Comparison of ENCODE assay signal across 1 cellular context in genomic region chr22:29603358-29604191, GRCh38.
A peak's percentile ranks its signal among the peaks of the same experiment; 100 is the strongest.
TF ChIP-seq lines count a peak whose summit lies in the region.

Gene NF2 (plus strand): TSS chr22:29603633. CDS start chr22:29603999, 366 bp downstream.

TF ChIP-seq in K562, 482 proteins besides CTCF, POLR2A, EP300 and RAD21 (continued from another document and continues in another):
- TF ChIP-seq MGA (IDR thresholded peaks at IDR 0.05) = no peak; the same call in 1 of the 2 replicates
- TF ChIP-seq, protein P1, sequence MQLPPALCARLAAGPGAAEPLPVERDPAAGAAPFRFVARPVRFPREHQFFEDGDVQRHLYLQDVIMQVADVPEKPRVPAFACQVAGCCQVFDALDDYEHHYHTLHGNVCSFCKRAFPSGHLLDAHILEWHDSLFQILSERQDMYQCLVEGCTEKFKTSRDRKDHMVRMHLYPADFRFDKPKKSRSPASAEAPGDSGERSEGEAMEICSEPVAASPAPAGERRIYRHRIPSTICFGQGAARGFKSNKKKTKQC (CRISPR knock-in tag; IDR thresholded peaks at IDR 0.05) = 0 out of 2 replicates have a peak, but pooled peaks have one; percentile 33
- TF ChIP-seq ZNF133 (CRISPR knock-in tag; IDR thresholded peaks at IDR 0.05) = no peak
- TF ChIP-seq BCL6 (CRISPR knock-in tag; IDR thresholded peaks at IDR 0.05) = no peak
- TF ChIP-seq THRAP3 (IDR thresholded peaks at IDR 0.05; ENCODE audit: borderline replicate concordance) = no peak
- TF ChIP-seq USF2 (CRISPR knock-in tag; IDR thresholded peaks at IDR 0.05) = peak; percentile 32; the same call in 1 of the 2 replicates
- no peak for TF ChIP-seq SETDB1 (IDR thresholded peaks at IDR 0.05; ENCODE audit: low read length)
- TF ChIP-seq RNF2 (IDR thresholded peaks at IDR 0.05) = no peak
- TF ChIP-seq RERE (CRISPR knock-in tag; IDR thresholded peaks at IDR 0.05; ENCODE audit: borderline replicate concordance) = 0 out of 2 replicates have a peak, but pooled peaks have one; percentile 75
- TF ChIP-seq ID3 (CRISPR knock-in tag; IDR thresholded peaks at IDR 0.05) = no peak
- peak; percentile 57; the same call in 1 of the 2 replicates for TF ChIP-seq ID3 (tag; IDR thresholded peaks at IDR 0.05)
- TF ChIP-seq RBM14 (IDR thresholded peaks at IDR 0.05; ENCODE audit: borderline replicate concordance, insufficient read depth, low read depth, low read length) = 0 out of 2 replicates have a peak, but pooled peaks have one; percentile 49
- no peak for TF ChIP-seq ZNF830 (CRISPR knock-in tag; IDR thresholded peaks at IDR 0.05)
- no peak for TF ChIP-seq STAG1 (CRISPR knock-in tag; IDR thresholded peaks at IDR 0.05; ENCODE audit: borderline replicate concordance)
- no peak for TF ChIP-seq ZFP36 (IDR thresholded peaks at IDR 0.05; ENCODE audit: low read depth, low read length, partially characterized antibody)
- TF ChIP-seq FOXK1 (CRISPR knock-in tag; IDR thresholded peaks at IDR 0.05; ENCODE audit: borderline replicate concordance) = no peak
- TF ChIP-seq ZNF764 (CRISPR knock-in tag; IDR thresholded peaks at IDR 0.05; ENCODE audit: low read depth) = no peak
- TF ChIP-seq NR2C1 (IDR thresholded peaks at IDR 0.05) = no peak
- no peak for TF ChIP-seq NR2C1 (tag; IDR thresholded peaks at IDR 0.05)
- TF ChIP-seq ZBTB26 (CRISPR knock-in tag; IDR thresholded peaks at IDR 0.05) = no peak
- no peak for TF ChIP-seq TEAD2 (tag; IDR thresholded peaks at IDR 0.05)
- no peak for TF ChIP-seq HOXB6 (CRISPR knock-in tag; IDR thresholded peaks at IDR 0.05; ENCODE audit: borderline replicate concordance)
- no peak for TF ChIP-seq TCF7 (IDR thresholded peaks at IDR 0.05; ENCODE audit: borderline replicate concordance)
- peak; percentile 89 for TF ChIP-seq CREB1 (IDR thresholded peaks at IDR 0.05)
- TF ChIP-seq CREB1 (CRISPR knock-in tag; IDR thresholded peaks at IDR 0.05) = peak; percentile 91
- peak; percentile 86 for TF ChIP-seq CTBP1 (IDR thresholded peaks at IDR 0.05; ENCODE audit: borderline replicate concordance)
- no peak for TF ChIP-seq ZNF518B (CRISPR knock-in tag; IDR thresholded peaks at IDR 0.05)
- TF ChIP-seq SMAD4 (CRISPR knock-in tag; conservative IDR thresholded peaks at IDR 0.05) = peak; percentile 47
- TF ChIP-seq USF1 (CRISPR knock-in tag; IDR thresholded peaks at IDR 0.05) = peak; percentile 70
- TF ChIP-seq POLR2G (IDR thresholded peaks at IDR 0.05; ENCODE audit: low read depth, low read length) = peak; percentile 87
